8 cellular contexts compared by ENCODE assay signal in the genomic region with DNA sequence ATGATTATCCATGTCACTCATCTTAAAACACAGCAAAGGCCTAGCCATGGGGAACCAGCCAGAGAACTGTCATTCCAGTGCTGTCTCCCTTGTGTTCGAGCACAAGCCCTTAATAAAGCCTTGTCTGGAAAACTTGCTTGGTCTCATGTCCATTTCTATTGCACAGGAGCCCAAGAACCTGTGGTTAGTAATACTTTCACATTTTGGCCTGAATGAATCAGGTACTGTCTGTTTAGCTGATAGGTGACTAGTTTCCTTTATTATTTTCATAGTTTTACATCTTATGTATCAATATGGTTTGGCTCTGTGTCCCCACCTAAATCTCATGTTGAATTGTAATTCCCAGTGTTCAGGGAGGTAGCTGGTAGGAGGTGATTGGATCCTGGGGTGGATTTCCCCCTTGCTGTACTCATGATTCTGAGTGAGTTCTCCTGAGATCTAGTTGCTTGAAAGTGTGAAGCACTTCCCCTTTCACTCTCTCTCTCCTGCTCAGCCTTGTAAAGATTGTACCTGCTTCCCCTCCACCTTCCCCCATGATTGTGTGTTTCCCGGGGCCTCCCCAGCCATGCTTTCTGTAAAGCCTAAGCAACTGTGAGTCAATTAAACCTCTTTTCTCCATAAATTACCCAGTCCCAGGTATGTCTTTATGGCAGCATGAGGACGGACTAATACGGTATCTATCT.
DNase-seq lines count a peak whose midpoint lies in the region; ATAC-seq lines count a peak whose summit lies in the region.
"Not testable (repeated sequence)": the region's sequence is repeated elsewhere in the genome, so short reads cannot be mapped to it uniquely, and the experiment has no call there.

No MANE protein-coding gene starts in this region.

- H3K9me3 Mint-ChIP-seq in memory B cell, result not testable (repeated sequence)

- peak overlapping the region; percentile 97 for H3K27ac Mint-ChIP-seq in memory B cell

- H3K4me1 Mint-ChIP-seq in memory B cell, result peaks cover 23% of the 10 kb centered on the region

- peak overlapping the region; percentile 24 for H3K4me3 Mint-ChIP-seq in memory B cell

- DNase-seq in memory B cell (ENCODE audit: low spot score in 2 of 2), result peak in 1 of 2 donors; percentile 29

- ATAC-seq in GM18499 (IDR thresholded peaks at IDR 0.05; ENCODE audit: insufficient read depth, unreplicated experiment) (peak; percentile 97), GM18909 (IDR thresholded peaks at IDR 0.05; ENCODE audit: poor library complexity, unreplicated experiment) (peak; percentile 99), GM19467 (IDR thresholded peaks at IDR 0.05; ENCODE audit: unreplicated experiment) (peak; percentile 87), GM21737 (IDR thresholded peaks at IDR 0.05; ENCODE audit: unreplicated experiment) (peak; percentile 95), HG02885 (IDR thresholded peaks at IDR 0.05; ENCODE audit: poor library complexity, unreplicated experiment) (peak; percentile 99), HG03139 (IDR thresholded peaks at IDR 0.05; ENCODE audit: unreplicated experiment) (peak; percentile 97), HG03558 (IDR thresholded peaks at IDR 0.05; ENCODE audit: extremely low read depth, unreplicated experiment) (peak; percentile 96), memory B cell (ENCODE audit: low read depth) (peak; percentile 95)

- H3K27me3 Mint-ChIP-seq in memory B cell, result not testable (repeated sequence)

- not testable (repeated sequence) for H3K36me3 Mint-ChIP-seq in memory B cell
